Comparison of ENCODE assay signal across 28 cellular contexts in genomic region chr2:36476411-36476810, GRCh38.
A peak's percentile ranks its signal among the peaks of the same experiment; 100 is the strongest.
DNase-seq lines count a peak whose midpoint lies in the region; ATAC-seq and TF ChIP-seq lines count a peak whose summit lies in the region.
"Had no signal": no experiment of that assay in that cellular context is flagged by ENCODE, and none has a peak within 500 bp of the region (broad histone marks: within the 10 kb centered on the region; RNA-seq: fewer than 3 reads in every experiment).

No MANE protein-coding gene starts in this region.

- TF ChIP-seq CTCF in Panc1 (IDR thresholded peaks at IDR 0.05) (no peak), endothelial cell (IDR thresholded peaks at IDR 0.05; ENCODE audit: unreplicated experiment) (no peak), sigmoid colon (IDR thresholded peaks at IDR 0.05) (no peak)

- POLR2A ChIA-PET in Panc1 (lab: Charles Lee) = no interaction called here

- H3K27me3 ChIP-seq in Panc1 (ENCODE audit: control insufficient read depth, insufficient read depth, low read length) = no peaks in the 10 kb centered on the region
- no peaks in the 10 kb centered on the region for H3K27me3 ChIP-seq in sigmoid colon
- H3K27me3 ChIP-seq in neuronal stem cell (ENCODE audit: control insufficient read depth in 3 of 3, insufficient read depth in 3 of 3, low read depth in 1 of 3, low read length in 3 of 3) = no peaks in the 10 kb centered on the region
- H3K27me3 ChIP-seq: BLaER1 treated with 17β-estradiol and CSF1 and Interleukin-3, amounts not matched to agents 10 nM and 100 nM; colonic mucosa; left lung; neutrophil; tibial nerve had no signal

- H2AK5ac ChIP-seq in neuronal stem cell (ENCODE audit: low read depth, low read length) = no peak overlapping the region

- TF ChIP-seq EP300 in sigmoid colon (IDR thresholded peaks at IDR 0.05) = no peak

- H3K4me2 ChIP-seq in neuronal stem cell (ENCODE audit: insufficient read depth, low read length, poor library complexity, severe bottlenecking) = no peak overlapping the region
- H3K4me2 ChIP-seq: PC-9 had no signal

- in situ Hi-C loops in Panc1 (cut with HindIII; ENCODE audit: low pct_unique_long_range_greater_than_20kb, low sequenced_read_pairs) = no loop called here

- peak; percentile 53 for DNase-seq in EL
- no peak for DNase-seq in Panc1 (ENCODE audit: low read depth, low spot score)
- no peak for DNase-seq in endothelial cell (ENCODE audit: low spot score)
- DNase-seq in sigmoid colon = no peak
- DNase-seq in neuronal stem cell (ENCODE audit: low spot score) = no peak
- DNase-seq: activated CD4-positive, CD25-positive, alpha-beta regulatory T cell; activated naive CD4-positive, alpha-beta T cell treated with anti-CD3 and anti-CD28 coated beads for 36 hours; amniotic stem cell; colonic mucosa; COR-L47; DMS79 treated with DMSO at 0.1 percent for 48 hours; effector memory CD8-positive, alpha-beta T cell; hypothalamus; immature natural killer cell; left lung; mesenchymal stem cell; NCI-H1417 treated with DMSO at 0.1 percent for 48 hours; PC-9; stimulated activated CD4-positive, alpha-beta T cell treated with anti-CD3 and anti-CD28 coated beads, Interleukin-1b, Interleukin-23, amount 100 ng/mL, for 48 hours; T-cell had no signal

- H3K4me1 Mint-ChIP-seq in endothelial cell (ENCODE audit: unreplicated experiment) = peaks cover 3% of the 10 kb centered on the region
- H3K4me1 Mint-ChIP-seq: immature natural killer cell, T-cell had no signal

- no peak overlapping the region for H2BK15ac ChIP-seq in neuronal stem cell (ENCODE audit: low read length)

- H3K36me3 ChIP-seq in Panc1 (ENCODE audit: control insufficient read depth, insufficient read depth, low read length) = peaks cover 54% of the 10 kb centered on the region
- H3K36me3 ChIP-seq in sigmoid colon = peaks cover 4 to 47% (median 14%) of the 10 kb centered on the region in 4 donors
- H3K36me3 ChIP-seq in neuronal stem cell (replicated peaks in 1 of 2; ENCODE audit: control insufficient read depth in 2 of 2, insufficient read depth in 2 of 2, low read length in 2 of 2) = peaks cover 24 to 35% of the 10 kb centered on the region in 2 donors
- H3K36me3 ChIP-seq: cardiac muscle cell, colonic mucosa, neutrophil had no signal

- H3K14ac ChIP-seq in neuronal stem cell (ENCODE audit: low read length) = no peak overlapping the region

- no peak overlapping the region for H3K27ac Mint-ChIP-seq in endothelial cell (ENCODE audit: unreplicated experiment)
- H3K27ac Mint-ChIP-seq: activated naive CD4-positive, alpha-beta T cell treated with anti-CD3 and anti-CD28 coated beads for 36 hours; effector memory CD8-positive, alpha-beta T cell; immature natural killer cell; T-cell had no signal

- no peak overlapping the region for H4K8ac ChIP-seq in neuronal stem cell (ENCODE audit: low read depth, low read length)

- H3K36me3 Mint-ChIP-seq in endothelial cell (ENCODE audit: low read depth, unreplicated experiment) = peaks cover 93% of the 10 kb centered on the region

- CTCF ChIA-PET in Panc1 (lab: Charles Lee) = no interaction called here

- no peak overlapping the region for H2BK5ac ChIP-seq in neuronal stem cell (ENCODE audit: low read length)

- no peak overlapping the region for H2BK120ac ChIP-seq in neuronal stem cell (ENCODE audit: low read depth, low read length)

- H3K9ac ChIP-seq in neuronal stem cell (ENCODE audit: low read depth, low read length, poor library complexity) = no peak overlapping the region
- H3K9ac ChIP-seq: BLaER1 treated with 17β-estradiol and CSF1 and Interleukin-3, amounts not matched to agents 10 nM and 100 nM had no signal

- ATAC-seq in Panc1 = no peak
- ATAC-seq in HG03045 (IDR thresholded peaks at IDR 0.05; ENCODE audit: unreplicated experiment) = no peak
- no peak for ATAC-seq in GM18505 (IDR thresholded peaks at IDR 0.05; ENCODE audit: unreplicated experiment)
- ATAC-seq: effector memory CD8-positive, alpha-beta T cell; left lung; T-cell had no signal

- TF ChIP-seq POLR2A in sigmoid colon (IDR thresholded peaks at IDR 0.05) (no peak), GM18505 (IDR thresholded peaks at IDR 0.05; ENCODE audit: borderline replicate concordance, extremely low read depth, insufficient read depth, insufficient read length) (no peak)

- H3K4me3 Mint-ChIP-seq in endothelial cell (ENCODE audit: unreplicated experiment) = peak overlapping the region; percentile 52
- H3K4me3 Mint-ChIP-seq: activated naive CD4-positive, alpha-beta T cell treated with anti-CD3 and anti-CD28 coated beads for 36 hours; effector memory CD8-positive, alpha-beta T cell; immature natural killer cell; T-cell had no signal

- H4K91ac ChIP-seq in neuronal stem cell (ENCODE audit: low read depth, low read length, poor library complexity) = no peak overlapping the region

- no peaks in the 10 kb centered on the region for H3K9me3 Mint-ChIP-seq in endothelial cell (ENCODE audit: unreplicated experiment)

- H3K4me3 ChIP-seq in Panc1 (ENCODE audit: low read depth in 2 of 2, low read length in 2 of 2) (no peak overlapping the region), sigmoid colon (no peak overlapping the region), neuronal stem cell (ENCODE audit: low read length in 2 of 2) (no peak overlapping the region)
- H3K4me3 ChIP-seq: cardiac muscle cell, colonic mucosa, HAP-1, left lung, PC-9, skin epidermis, tibial nerve had no signal

- intact Hi-C loops in Panc1 (cut with micrococcal nuclease; ENCODE audit: unreplicated experiment) (no loop called here), sigmoid colon (cut with DNase I) (no loop called here)

- peaks cover 2% of the 10 kb centered on the region for H3K27me3 Mint-ChIP-seq in endothelial cell (ENCODE audit: unreplicated experiment)
- H3K27me3 Mint-ChIP-seq: effector memory CD8-positive, alpha-beta T cell; T-cell had no signal

- H3K27ac ChIP-seq in Panc1 (ENCODE audit: low read length) = peak overlapping the region; percentile 98
- peak overlapping the region in 3 of 4 donors; percentile 63 to 87 (median 77) for H3K27ac ChIP-seq in sigmoid colon
- no peak overlapping the region for H3K27ac ChIP-seq in neuronal stem cell (replicated peaks; ENCODE audit: low read length)
- H3K27ac ChIP-seq: cardiac muscle cell, colonic mucosa, left lung, neutrophil, PC-9, tibial nerve had no signal

- H3K18ac ChIP-seq in neuronal stem cell (ENCODE audit: low read length) = no peak overlapping the region

- no peak overlapping the region for H2AFZ ChIP-seq in neuronal stem cell (ENCODE audit: low read length)
- H2AFZ ChIP-seq: PC-9 had no signal

- H3K9me3 ChIP-seq in Panc1 (ENCODE audit: control insufficient read depth, insufficient read depth, low read depth, low read length) = peaks cover 57% of the 10 kb centered on the region
- H3K9me3 ChIP-seq in sigmoid colon = peaks cover 0 to 5% (median 2%) of the 10 kb centered on the region in 4 donors
- H3K9me3 ChIP-seq in neuronal stem cell (replicated peaks in 1 of 2; ENCODE audit: control insufficient read depth in 2 of 2, insufficient read depth in 1 of 2, low read depth in 1 of 2, low read length in 2 of 2) = peaks cover 2 to 32% of the 10 kb centered on the region in 2 donors
- H3K9me3 ChIP-seq: colonic mucosa, HAP-1, neutrophil had no signal

- no peak overlapping the region for H3K4ac ChIP-seq in neuronal stem cell (ENCODE audit: low read length)

- no peaks in the 10 kb centered on the region for H3K79me1 ChIP-seq in neuronal stem cell (ENCODE audit: low read depth, low read length)

- no TSS peak for BruUV-seq in Panc1 (replicated peaks; lab: Mats Ljungman, UMichigan)

- H2BK12ac ChIP-seq in neuronal stem cell (ENCODE audit: low read length) = no peak overlapping the region

- no peak overlapping the region for H3K23ac ChIP-seq in neuronal stem cell (ENCODE audit: low read depth, low read length, poor library complexity)

- peaks cover 40% of the 10 kb centered on the region for H3K4me1 ChIP-seq in Panc1 (ENCODE audit: control insufficient read depth, insufficient read depth, low read length)
- peaks cover 0 to 46% (median 32%) of the 10 kb centered on the region in 4 donors for H3K4me1 ChIP-seq in sigmoid colon
- no peaks in the 10 kb centered on the region for H3K4me1 ChIP-seq in neuronal stem cell (ENCODE audit: control insufficient read depth in 2 of 2, insufficient read depth in 1 of 2, low read depth in 1 of 2, low read length in 2 of 2)
- H3K4me1 ChIP-seq: colonic mucosa, HAP-1 had no signal
